15 cellular contexts compared by ENCODE assay signal in the genomic region with DNA sequence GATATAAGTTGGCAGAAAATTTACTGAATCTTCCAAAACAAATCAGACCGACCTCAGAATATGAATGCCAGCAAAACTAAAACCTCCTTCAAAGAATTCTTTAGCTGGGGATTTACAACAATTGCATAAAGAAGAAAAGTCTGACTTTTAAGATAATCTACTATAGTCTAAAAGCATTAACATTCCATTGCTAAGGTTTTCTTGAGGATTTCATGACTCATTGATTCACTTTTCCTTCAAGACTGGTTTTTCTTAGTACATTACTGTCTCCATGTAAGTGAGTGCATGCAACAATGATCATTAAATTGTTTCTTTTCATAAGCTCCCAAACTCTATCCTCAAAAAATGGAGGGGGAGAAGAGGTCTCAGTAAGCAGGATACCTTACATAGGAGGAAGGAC. TPM values are rescaled to one million over a fixed set of nuclear protein-coding genes. Genes with fewer than 3 reads are reported as not detected.
DNase-seq lines count a peak whose midpoint lies in the region; ATAC-seq, FAIRE-seq and TF ChIP-seq lines count a peak whose summit lies in the region.
"Had no signal": no experiment of that assay in that cellular context is flagged by ENCODE, and none has a peak within 500 bp of the region (broad histone marks: within the 10 kb centered on the region; RNA-seq: fewer than 3 reads in every experiment).

No MANE protein-coding gene starts in this region.

- H3K9me3 ChIP-seq in astrocyte (ENCODE audit: insufficient read depth, low read depth, low read length), result no peaks in the 10 kb centered on the region
- H3K9me3 ChIP-seq: colonic mucosa had no signal

- H3K4me1 Mint-ChIP-seq in astrocyte (ENCODE audit: low read depth, unreplicated experiment), result peaks cover 61% of the 10 kb centered on the region

- H3K4me1 ChIP-seq in astrocyte (ENCODE audit: insufficient read depth, low read length), result peaks cover 31% of the 10 kb centered on the region
- H3K4me1 ChIP-seq: colonic mucosa had no signal

- H3K27ac ChIP-seq in astrocyte (ENCODE audit: low read depth, low read length), result no peak overlapping the region
- H3K27ac ChIP-seq: colonic mucosa had no signal

- H3K4me2 ChIP-seq in astrocyte (ENCODE audit: low read length), result peak overlapping the region; percentile 95

- no peaks in the 10 kb centered on the region for H3K27me3 ChIP-seq in astrocyte (ENCODE audit: insufficient read depth, low read length)

- no peak overlapping the region for H3K4me3 Mint-ChIP-seq in astrocyte (ENCODE audit: unreplicated experiment)

- H3K36me3 ChIP-seq in astrocyte (ENCODE audit: insufficient read depth, low read length), result no peaks in the 10 kb centered on the region
- H3K36me3 ChIP-seq: colonic mucosa had no signal

- TF ChIP-seq CTCF in astrocyte (IDR thresholded peaks at IDR 0.05; ENCODE audit: insufficient read depth, low read depth, low read length) (no peak), foreskin fibroblast (IDR thresholded peaks at IDR 0.05; ENCODE audit: low read depth, low read length) (no peak), retinal pigment epithelial cell (conservative IDR thresholded peaks at IDR 0.05; ENCODE audit: low read depth, low read length) (no peak)

- H3K4me3 ChIP-seq in astrocyte (ENCODE audit: insufficient read depth, low read depth, low read length), result no peak overlapping the region
- peak overlapping the region; percentile 76 to 88 for H3K4me3 ChIP-seq in foreskin fibroblast (ENCODE audit: low read depth in 1 of 2, low read length in 2 of 2)
- H3K4me3 ChIP-seq in retinal pigment epithelial cell (ENCODE audit: low read length), result no peak overlapping the region
- H3K4me3 ChIP-seq: colonic mucosa had no signal

- DNase-seq in HCEC 1CT (peak; percentile 18), astrocyte (ENCODE audit: low read depth) (peak; percentile 60), foreskin fibroblast (peak in 1 of 2 donors; percentile 38), retinal pigment epithelial cell (ENCODE audit: low read depth) (peak; percentile 80), T1000 (lab: John Stamatoyannopoulos, UW) (no peak), RCC 7860 (ENCODE audit: low spot score) (no peak)
- no peak for DNase-seq in activated effector memory CD4-positive, alpha-beta T cell treated with anti-CD3 and anti-CD28 coated beads, Interleukin-2, amount 50 U/mL, for 16 hours
- DNase-seq: activated CD4-positive, CD25-positive, alpha-beta regulatory T cell; colonic mucosa; NCI-H1092 treated with DMSO at 0.1 percent for 48 hours; stimulated activated CD4-positive, alpha-beta T cell treated with anti-CD3 and anti-CD28 coated beads, Interleukin-1b, Interleukin-23, amount 100 ng/mL, for 48 hours had no signal

- no peak overlapping the region for H3K27ac Mint-ChIP-seq in astrocyte (ENCODE audit: unreplicated experiment)
- H3K27ac Mint-ChIP-seq: activated naive CD4-positive, alpha-beta T cell treated with anti-CD3 and anti-CD28 coated beads, Interleukin-2, amount 50 U/mL, for 72 hours; CD14-positive monocyte had no signal

- H4K20me1 ChIP-seq in astrocyte (ENCODE audit: insufficient read depth, low read length), result peaks cover 11% of the 10 kb centered on the region

- no peak for ATAC-seq in HG03135 (IDR thresholded peaks at IDR 0.05; ENCODE audit: unreplicated experiment)
- ATAC-seq: activated naive CD4-positive, alpha-beta T cell treated with anti-CD3 and anti-CD28 coated beads, Interleukin-2, amount 50 U/mL, for 72 hours had no signal

- FAIRE-seq in astrocyte (lab: Jason Lieb, UNC) (no peak), RCC 7860 (lab: Jason Lieb, UNC) (no peak)

- H3K36me3 Mint-ChIP-seq in astrocyte (ENCODE audit: low read depth, unreplicated experiment), result no peaks in the 10 kb centered on the region

- H3K9ac ChIP-seq in astrocyte (ENCODE audit: low read length), result peak overlapping the region; percentile 7

- H3K27me3 Mint-ChIP-seq in astrocyte (ENCODE audit: low read depth, unreplicated experiment), result no peaks in the 10 kb centered on the region

- no peaks in the 10 kb centered on the region for H3K9me3 Mint-ChIP-seq in astrocyte (ENCODE audit: unreplicated experiment)
- H3K9me3 Mint-ChIP-seq: activated naive CD4-positive, alpha-beta T cell treated with anti-CD3 and anti-CD28 coated beads, Interleukin-2, amount 50 U/mL, for 72 hours had no signal

- H3K79me2 ChIP-seq in astrocyte (ENCODE audit: insufficient read depth, low read length), result peaks cover 70% of the 10 kb centered on the region

- no peak overlapping the region for H2AFZ ChIP-seq in astrocyte (ENCODE audit: low read depth, low read length)

RNA-seq across cellular contexts. Expression of a gene that starts 3.1 kb away (rescaled TPM):
- 22.1 and 27.7 TPM in 2 replicates for total RNA-seq in astrocyte
- total RNA-seq: G401 had no signal

Comparison
In these comparisons a context has a peak if more than half of its experiments do, and no peak if none do; other contexts are left out.
1. DNase-seq: peak in HCEC 1CT (single experiment), astrocyte (single experiment) and retinal pigment epithelial cell (single experiment); none in activated effector memory CD4-positive, alpha-beta T cell treated with anti-CD3 and anti-CD28 coated beads, Interleukin-2, amount 50 U/mL, for 16 hours (single experiment), T1000 (single experiment) and RCC 7860 (single experiment).
2. H3K4me3 ChIP-seq: peak in foreskin fibroblast (2 of 2); none in astrocyte (single experiment) and retinal pigment epithelial cell (single experiment).